In the genomic region with DNA sequence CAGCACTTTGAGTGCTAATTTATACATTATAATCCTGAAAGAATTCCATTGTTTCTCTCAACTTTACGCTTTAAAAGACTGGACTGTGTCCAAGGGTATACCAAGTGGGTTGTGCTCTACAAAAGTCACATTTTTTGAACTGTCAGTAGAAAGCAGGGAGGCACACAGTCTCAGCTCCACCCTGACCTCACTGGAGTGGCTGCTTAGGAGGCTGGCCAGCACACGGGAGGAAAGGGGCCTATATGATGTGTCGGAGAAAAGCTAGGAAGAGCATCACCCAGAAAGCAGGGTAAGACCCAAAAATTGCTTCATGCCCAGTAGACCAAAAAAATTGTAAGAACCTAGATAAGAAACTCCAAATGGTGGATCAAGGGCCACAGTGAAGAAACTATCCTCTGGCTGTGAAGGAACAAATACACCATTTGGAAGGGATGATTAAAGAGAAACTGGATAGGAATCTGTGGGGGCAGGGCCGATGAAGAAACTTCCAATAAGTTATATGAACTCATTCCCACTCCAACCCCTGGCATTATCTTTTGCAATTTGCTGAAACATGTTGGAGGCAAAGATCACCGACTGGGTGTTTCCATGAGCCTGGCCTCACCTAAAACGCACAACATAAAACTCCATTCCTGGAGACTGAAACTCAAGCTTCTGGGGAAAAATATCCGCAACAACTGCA, we compare ENCODE assay signal across 8 cellular contexts. TPM values are rescaled to one million over a fixed set of nuclear protein-coding genes. Genes with fewer than 3 reads are reported as not detected.
DNase-seq lines count a peak whose midpoint lies in the region; ATAC-seq and TF ChIP-seq lines count a peak whose summit lies in the region.

No MANE protein-coding gene starts in this region.

- no peaks in the 10 kb centered on the region for H3K9me3 ChIP-seq in lower lobe of right lung

- peaks cover 73% of the 10 kb centered on the region for H3K4me1 ChIP-seq in lower lobe of right lung

- H3K9me3 Mint-ChIP-seq in activated naive CD4-positive, alpha-beta T cell treated with anti-CD3 and anti-CD28 coated beads, Interleukin-2, amount 10 ng/mL, durations not matched to agents 7 days and 5 days, result no peaks in the 10 kb centered on the region
- H3K9me3 Mint-ChIP-seq in brain (no peaks in the 10 kb centered on the region), type B pancreatic cell (no peaks in the 10 kb centered on the region)

- H3K27ac Mint-ChIP-seq in activated naive CD4-positive, alpha-beta T cell treated with anti-CD3 and anti-CD28 coated beads, Interleukin-2, amount 10 ng/mL, durations not matched to agents 7 days and 5 days, result peak overlapping the region; percentile 75
- H3K27ac Mint-ChIP-seq in brain (peak overlapping the region in 1 of 5 experiments; percentile 76), type B pancreatic cell (peak overlapping the region; percentile 99)

- no peak for ATAC-seq in lower lobe of right lung

- H3K4me1 Mint-ChIP-seq in activated naive CD4-positive, alpha-beta T cell treated with anti-CD3 and anti-CD28 coated beads, Interleukin-2, amount 10 ng/mL, durations not matched to agents 7 days and 5 days, result peaks cover 67% of the 10 kb centered on the region
- H3K4me1 Mint-ChIP-seq in brain, result peaks cover 54% of the 10 kb centered on the region
- H3K4me1 Mint-ChIP-seq in type B pancreatic cell (ENCODE audit: unreplicated experiment), result peaks cover 34% of the 10 kb centered on the region

- CTCF ChIA-PET in activated naive CD4-positive, alpha-beta T cell treated with anti-CD3 and anti-CD28 coated beads, Interleukin-2, amount 10 ng/mL, durations not matched to agents 7 days and 5 days (lab: Charles Lee), result interaction anchor here (0.7 to 7.9 kb wide), 4 partner anchors 9 to 92 kb away, joined by 3 to 104 read pairs (median 13); no protein-coding TSS in a partner anchor

- peak overlapping the region; percentile 79 for H3K4me3 ChIP-seq in lower lobe of right lung

- intact Hi-C loops in lower lobe of right lung (cut with DNase I), result no loop called here

- DNase-seq in activated naive CD4-positive, alpha-beta T cell treated with anti-CD3 and anti-CD28 coated beads, Interleukin-2, amount 10 ng/mL, durations not matched to agents 7 days and 5 days, result no peak
- no peak for DNase-seq in activated naive CD4-positive, alpha-beta T cell treated with Interleukin-2 at 50 U/mL for 16 hours
- DNase-seq in lower lobe of right lung (no peak), type B pancreatic cell (ENCODE audit: extremely low spot score, unreplicated experiment) (no peak), NCI-H345 treated with DMSO at 0.1 percent for 48 hours (lab: John Stamatoyannopoulos, UW; ENCODE audit: unreplicated experiment) (no peak), GM19240 (ENCODE audit: insufficient read length, low spot score) (no peak), GF-D8 (lab: John Stamatoyannopoulos, UW) (no peak)

- TF ChIP-seq CTCF in brain (conservative IDR thresholded peaks at IDR 0.05) (no peak), lower lobe of right lung (IDR thresholded peaks at IDR 0.05) (no peak), type B pancreatic cell (conservative IDR thresholded peaks at IDR 0.05) (no peak)

- peaks cover 1% of the 10 kb centered on the region for H3K36me3 ChIP-seq in lower lobe of right lung

- H3K27me3 Mint-ChIP-seq in activated naive CD4-positive, alpha-beta T cell treated with anti-CD3 and anti-CD28 coated beads, Interleukin-2, amount 10 ng/mL, durations not matched to agents 7 days and 5 days, result no peaks in the 10 kb centered on the region
- H3K27me3 Mint-ChIP-seq in brain, result peaks cover 72% of the 10 kb centered on the region
- H3K27me3 Mint-ChIP-seq in type B pancreatic cell, result peaks cover 23% of the 10 kb centered on the region

- H3K4me3 Mint-ChIP-seq in activated naive CD4-positive, alpha-beta T cell treated with anti-CD3 and anti-CD28 coated beads, Interleukin-2, amount 10 ng/mL, durations not matched to agents 7 days and 5 days, result peak overlapping the region; percentile 93
- H3K4me3 Mint-ChIP-seq in brain, result peak overlapping the region; percentile 13 to 88 (median 86)
- H3K4me3 Mint-ChIP-seq in type B pancreatic cell, result peak overlapping the region; percentile 95

- H3K27me3 ChIP-seq in lower lobe of right lung (ENCODE audit: low read depth), result no peaks in the 10 kb centered on the region

- H3K27ac ChIP-seq in lower lobe of right lung, result peak overlapping the region; percentile 98

- peaks cover 39% of the 10 kb centered on the region for H3K36me3 Mint-ChIP-seq in activated naive CD4-positive, alpha-beta T cell treated with anti-CD3 and anti-CD28 coated beads, Interleukin-2, amount 10 ng/mL, durations not matched to agents 7 days and 5 days
- H3K36me3 Mint-ChIP-seq in brain, result no peaks in the 10 kb centered on the region
- H3K36me3 Mint-ChIP-seq in type B pancreatic cell, result no peaks in the 10 kb centered on the region

RNA-seq across cellular contexts. Expression of gene S100A10, which starts 1.9 kb away (rescaled TPM):
- polyA plus RNA-seq in brain (ENCODE audit: insufficient read depth, low read depth, low replicate concordance), result 28.7 TPM
- total RNA-seq in lower lobe of right lung (602 TPM), type B pancreatic cell (ENCODE audit: low replicate concordance) (316 and 1,258 TPM in 2 replicates)

RNA-seq across cellular contexts. Expression of gene S100A11, which starts 45.0 kb away (rescaled TPM):
- 56.7 TPM for polyA plus RNA-seq in brain (ENCODE audit: insufficient read depth, low read depth, low replicate concordance)
- 737 TPM for total RNA-seq in lower lobe of right lung
- 511 and 1,438 TPM in 2 replicates for total RNA-seq in type B pancreatic cell (ENCODE audit: low replicate concordance)
